7 cellular contexts compared by ENCODE assay signal in genomic region chr18:14991934-14992445, GRCh38.
DNase-seq lines count a peak whose midpoint lies in the region; ATAC-seq and TF ChIP-seq lines count a peak whose summit lies in the region.
"Not testable (repeated sequence)": the region's sequence is repeated elsewhere in the genome, so short reads cannot be mapped to it uniquely, and the experiment has no call there.

No MANE protein-coding gene starts in this region.

- ATAC-seq in mucosa of descending colon, result not testable (repeated sequence)

- not testable (repeated sequence) for DNase-seq in Calu3
- DNase-seq in NB4 (ENCODE audit: low read depth) (peak; percentile 11), RPMI8226 (peak; percentile 30), endothelial cell (ENCODE audit: low spot score) (peak; percentile 53), mucosa of descending colon (peak in 2 of 3 donors; percentile 17 to 61)
- peak; percentile 18 for DNase-seq in activated CD4-positive, alpha-beta T cell treated with anti-CD3 and anti-CD28 coated beads for 48 hours
- DNase-seq in stimulated activated CD8-positive, alpha-beta memory T cell treated with anti-CD3 and anti-CD28 coated beads, Interleukin-4, amount 100 ng/mL, for 48 hours, result peak; percentile 36

- not testable (repeated sequence) for TF ChIP-seq POLR2A in NB4 (IDR thresholded peaks at IDR 0.05; ENCODE audit: extremely low read depth, insufficient read length)

- H3K27me3 Mint-ChIP-seq in Calu3 (ENCODE audit: unreplicated experiment); endothelial cell (ENCODE audit: unreplicated experiment): not testable (repeated sequence)

- H3K4me1 ChIP-seq in mucosa of descending colon (ENCODE audit: low read depth), result not testable (repeated sequence)

- intact Hi-C loops in Calu3 (cut with micrococcal nuclease; ENCODE audit: unreplicated experiment); mucosa of descending colon (cut with DNase I, micrococcal nuclease): not testable (repeated sequence)

- not testable (repeated sequence) for H3K4me3 Mint-ChIP-seq in Calu3 (ENCODE audit: low read depth, unreplicated experiment); endothelial cell (ENCODE audit: unreplicated experiment)

- not testable (repeated sequence) for H3K9me3 Mint-ChIP-seq in Calu3 (ENCODE audit: low read depth, unreplicated experiment); endothelial cell (ENCODE audit: unreplicated experiment)

- TF ChIP-seq CTCF in Calu3 (IDR thresholded peaks at IDR 0.05; ENCODE audit: unreplicated experiment) (peak; percentile 16), NB4 (IDR thresholded peaks at IDR 0.05; ENCODE audit: low read depth, low read length) (peak; percentile 30)
- TF ChIP-seq CTCF in endothelial cell (IDR thresholded peaks at IDR 0.05; ENCODE audit: unreplicated experiment); mucosa of descending colon (IDR thresholded peaks at IDR 0.05): not testable (repeated sequence)

- H3K4me3 ChIP-seq in NB4 (ENCODE audit: low read depth, low read length); mucosa of descending colon: not testable (repeated sequence)

- CTCF ChIA-PET in Calu3 (lab: Charles Lee), result not testable (repeated sequence)

- not testable (repeated sequence) for H3K4me1 Mint-ChIP-seq in Calu3 (ENCODE audit: low read depth, unreplicated experiment); endothelial cell (ENCODE audit: unreplicated experiment)

- H3K36me3 ChIP-seq in mucosa of descending colon (ENCODE audit: low read depth), result not testable (repeated sequence)

- not testable (repeated sequence) for H3K36me3 Mint-ChIP-seq in Calu3 (ENCODE audit: insufficient read depth, unreplicated experiment); endothelial cell (ENCODE audit: low read depth, unreplicated experiment)

- not testable (repeated sequence) for BruUV-seq in Calu3 (replicated peaks; lab: Mats Ljungman, UMichigan)

- not testable (repeated sequence) for H3K27ac Mint-ChIP-seq in Calu3 (ENCODE audit: unreplicated experiment); endothelial cell (ENCODE audit: unreplicated experiment)

- not testable (repeated sequence) for H3K9me3 ChIP-seq in mucosa of descending colon
